11 cellular contexts compared by ENCODE assay signal in the genomic region with DNA sequence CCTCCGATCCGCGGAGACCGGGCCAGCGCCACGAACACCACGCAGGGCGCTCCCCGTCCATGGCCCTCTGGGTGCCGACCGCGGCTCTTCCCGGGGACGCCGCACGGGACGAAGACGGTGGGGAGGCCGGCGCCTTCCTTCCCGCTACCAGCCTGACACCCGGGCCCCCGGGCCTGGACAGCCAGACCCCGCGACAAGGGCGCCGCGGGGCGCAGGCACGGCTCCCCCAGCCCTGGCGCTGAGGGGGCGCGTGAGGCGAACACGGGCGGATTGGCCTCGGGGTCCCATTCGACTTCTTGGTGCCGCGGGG. TPM values are rescaled to one million over a fixed set of nuclear protein-coding genes. Genes with fewer than 3 reads are reported as not detected.
DNase-seq lines count a peak whose midpoint lies in the region; ATAC-seq and TF ChIP-seq lines count a peak whose summit lies in the region.
"Had no signal": no experiment of that assay in that cellular context is flagged by ENCODE, and none has a peak within 500 bp of the region (broad histone marks: within the 10 kb centered on the region; RNA-seq: fewer than 3 reads in every experiment).

No MANE protein-coding gene starts in this region.

- H3K4me1 ChIP-seq in adipocyte (ENCODE audit: control insufficient read depth, insufficient read depth, low read length) (peaks cover 7% of the 10 kb centered on the region), lung (ENCODE audit: control insufficient read depth in 2 of 2, insufficient read depth in 2 of 2, low read length in 2 of 2) (peaks cover 0 to 13% of the 10 kb centered on the region in 2 donors), thoracic aorta (ENCODE audit: control insufficient read depth in 1 of 2, low read depth in 2 of 2) (peaks cover 15 to 35% of the 10 kb centered on the region in 2 donors)

- no peaks in the 10 kb centered on the region for H3K9me3 Mint-ChIP-seq in activated CD4-positive, alpha-beta T cell treated with anti-CD3 and anti-CD28 coated beads, Interleukin-2, amount 10 ng/mL, durations not matched to agents 7 days and 5 days

- H3K36me3 ChIP-seq in adipocyte (ENCODE audit: control insufficient read depth, insufficient read depth, low read length, severe bottlenecking) = peaks cover 25% of the 10 kb centered on the region
- peaks cover 8 to 27% of the 10 kb centered on the region in 2 donors for H3K36me3 ChIP-seq in lung (ENCODE audit: control insufficient read depth in 2 of 2, insufficient read depth in 2 of 2, low read length in 2 of 2)
- peaks cover 23% of the 10 kb centered on the region for H3K36me3 ChIP-seq in thoracic aorta

- H3K36me3 Mint-ChIP-seq in activated CD4-positive, alpha-beta T cell treated with anti-CD3 and anti-CD28 coated beads, Interleukin-2, amount 10 ng/mL, durations not matched to agents 7 days and 5 days (ENCODE audit: low read depth) = peaks cover 9% of the 10 kb centered on the region

- no peak overlapping the region for H3K9ac ChIP-seq in adipocyte (ENCODE audit: low read length)

- CTCF ChIA-PET in activated CD4-positive, alpha-beta T cell treated with anti-CD3 and anti-CD28 coated beads, Interleukin-2, amount 10 ng/mL, durations not matched to agents 7 days and 5 days (lab: Charles Lee) = interaction anchor here (1.2 to 1.5 kb wide), 2 partner anchors 16 to 332 kb away, joined by 3 to 4 read pairs; no protein-coding TSS in a partner anchor

- no peaks in the 10 kb centered on the region for H3K27me3 Mint-ChIP-seq in activated CD4-positive, alpha-beta T cell treated with anti-CD3 and anti-CD28 coated beads, Interleukin-2, amount 10 ng/mL, durations not matched to agents 7 days and 5 days

- H3K27me3 ChIP-seq in adipocyte (replicated peaks; ENCODE audit: control insufficient read depth, insufficient read depth, low read length) (no peaks in the 10 kb centered on the region), lung (ENCODE audit: control insufficient read depth, insufficient read depth) (no peaks in the 10 kb centered on the region), thoracic aorta (replicated peaks; ENCODE audit: insufficient read depth) (no peaks in the 10 kb centered on the region)
- H3K27me3 ChIP-seq: SJCRH30 had no signal

- H3K9me3 ChIP-seq in adipocyte (ENCODE audit: control insufficient read depth, low read length) = no peaks in the 10 kb centered on the region
- no peaks in the 10 kb centered on the region for H3K9me3 ChIP-seq in lung (ENCODE audit: control insufficient read depth in 2 of 2, insufficient read depth in 1 of 2, low read length in 1 of 2)
- H3K9me3 ChIP-seq in thoracic aorta = no peaks in the 10 kb centered on the region
- H3K9me3 ChIP-seq: SJCRH30 had no signal

- no peak for TF ChIP-seq CTCF in lung (IDR thresholded peaks at IDR 0.05; ENCODE audit: control extremely low read depth, extremely low read depth)
- TF ChIP-seq CTCF in thoracic aorta (IDR thresholded peaks at IDR 0.05) = no peak

- no peak overlapping the region for H3K27ac Mint-ChIP-seq in activated CD4-positive, alpha-beta T cell treated with anti-CD3 and anti-CD28 coated beads, Interleukin-2, amount 10 ng/mL, durations not matched to agents 7 days and 5 days

- H3K27ac ChIP-seq in lung (ENCODE audit: low read depth in 1 of 2, low read length in 1 of 2) (no peak overlapping the region), thoracic aorta (no peak overlapping the region)

- H3K4me3 ChIP-seq in adipocyte (ENCODE audit: low read length) (peak overlapping the region; percentile 59), lung (peak overlapping the region; percentile 1), thoracic aorta (peak overlapping the region; percentile 87)

- H3K4me1 Mint-ChIP-seq in activated CD4-positive, alpha-beta T cell treated with anti-CD3 and anti-CD28 coated beads, Interleukin-2, amount 10 ng/mL, durations not matched to agents 7 days and 5 days = peaks cover 25% of the 10 kb centered on the region

- WGBS in lung, 2 donors = 25 to 29% methylated on average over 36 to 40 of the region's 40 CpGs

- H3K4me3 Mint-ChIP-seq in activated CD4-positive, alpha-beta T cell treated with anti-CD3 and anti-CD28 coated beads, Interleukin-2, amount 10 ng/mL, durations not matched to agents 7 days and 5 days = peak overlapping the region; percentile 95

- ATAC-seq in lung (ENCODE audit: insufficient read depth, low FRiP score) (no peak), thoracic aorta (ENCODE audit: insufficient number of reproducible peaks, low FRiP score, low read depth) (no peak)

- DNase-seq in activated CD4-positive, alpha-beta T cell treated with anti-CD3 and anti-CD28 coated beads, Interleukin-2, amount 10 ng/mL, durations not matched to agents 7 days and 5 days = no peak
- no peak for DNase-seq in activated CD4-positive, alpha-beta T cell treated with anti-CD3 and anti-CD28 coated beads for 1 hour
- DNase-seq in adipocyte (ENCODE audit: low read depth) (no peak), lung (ENCODE audit: low spot score) (no peak), thoracic aorta (ENCODE audit: low spot score) (no peak), NCI-H226 (no peak), HuH-7 (ENCODE audit: low spot score) (no peak), KG1 (lab: John Stamatoyannopoulos, UW) (no peak)

- POLR2A ChIA-PET in activated CD4-positive, alpha-beta T cell treated with anti-CD3 and anti-CD28 coated beads, Interleukin-2, amount 10 ng/mL, durations not matched to agents 7 days and 5 days (lab: Charles Lee) = no interaction called here

RNA-seq across cellular contexts. Expression of a gene that starts 0.6 kb away (rescaled TPM):
- 10 to 100 TPM; 60.5 to 71.8 TPM for total RNA-seq in activated CD4-positive, alpha-beta T cell treated with anti-CD3 and anti-CD28 coated beads, Interleukin-2, amount 10 ng/mL, durations not matched to agents 7 days and 5 days
- 10 to 100 TPM; 39.0 to 74.2 TPM for total RNA-seq in lung
- 10 to 100 TPM; 61.2 to 86.6 TPM for polyA plus RNA-seq in lung
- total RNA-seq in thoracic aorta = 10 to 100 TPM; 33.8 to 47.2 TPM

RNA-seq across cellular contexts. Expression of a gene that starts 0.7 kb away (rescaled TPM):
- total RNA-seq in activated CD4-positive, alpha-beta T cell treated with anti-CD3 and anti-CD28 coated beads, Interleukin-2, amount 10 ng/mL, durations not matched to agents 7 days and 5 days = 10 to 100 TPM; 23.6 to 27.1 TPM
- total RNA-seq in lung (10 to 100 TPM in 1 of 2 donors, 1 to 10 TPM in 1; 10.0 to 15.1 TPM), thoracic aorta (10 to 100 TPM in 1 of 2 donors, 1 to 10 TPM in 1; 4.2 to 15.3 TPM)
- 10 to 100 TPM; 10.9 to 15.2 TPM for polyA plus RNA-seq in lung

RNA-seq across cellular contexts. Expression of a gene that starts 6.6 kb away (rescaled TPM):
- total RNA-seq in activated CD4-positive, alpha-beta T cell treated with anti-CD3 and anti-CD28 coated beads, Interleukin-2, amount 10 ng/mL, durations not matched to agents 7 days and 5 days = 1 to 10 TPM; 3.2 TPM
- total RNA-seq in lung = 1 to 10 TPM; 2.0 to 5.1 TPM
- 1 to 10 TPM; 2.0 to 2.8 TPM for polyA plus RNA-seq in lung
- under 1 TPM in 1 of 2 donors, not detected in 1; 0.27 TPM for total RNA-seq in thoracic aorta

RNA-seq across cellular contexts. Expression of a gene that starts 22.2 kb away (rescaled TPM):
- not detected for total RNA-seq in activated CD4-positive, alpha-beta T cell treated with anti-CD3 and anti-CD28 coated beads, Interleukin-2, amount 10 ng/mL, durations not matched to agents 7 days and 5 days
- under 1 TPM in 1 of 2 donors, not detected in 1; 0.15 TPM for total RNA-seq in lung
- polyA plus RNA-seq in lung = under 1 TPM; 0.06 to 0.45 TPM
- total RNA-seq in thoracic aorta = under 1 TPM; 0.54 to 0.99 TPM
- total RNA-seq: lung microvascular endothelial cell, SJCRH30 had no signal

RNA-seq across cellular contexts. Expression of a gene that starts 36.0 kb away (rescaled TPM):
- total RNA-seq in activated CD4-positive, alpha-beta T cell treated with anti-CD3 and anti-CD28 coated beads, Interleukin-2, amount 10 ng/mL, durations not matched to agents 7 days and 5 days = not detected
- total RNA-seq in lung = 10 to 100 TPM in 1 of 2 donors, 1 to 10 TPM in 1; 7.8 to 26.3 TPM
- polyA plus RNA-seq in lung = 1 to 10 TPM; 3.7 to 3.8 TPM
- total RNA-seq in thoracic aorta = 10 to 100 TPM; 10.2 to 18.8 TPM
- total RNA-seq: lung microvascular endothelial cell, subcutaneous adipose tissue had no signal

Comparison
In these comparisons a context has a peak if more than half of its experiments do, and no peak if none do; other contexts are left out.
1. H3K4me3 ChIP-seq: peak in every context shown above with its lines; median percentile 87 in thoracic aorta; 59 in adipocyte; 1 in lung.